37 cellular contexts compared by ENCODE assay signal in genomic region chr1:167997037-167997575, GRCh38.
"Had no signal": no experiment of that assay in that cellular context is flagged by ENCODE, and none has a peak within 500 bp of the region (broad histone marks: within the 10 kb centered on the region; RNA-seq: fewer than 3 reads in every experiment).

No MANE protein-coding gene starts in this region.

- H3K27ac Mint-ChIP-seq: activated CD4-positive, alpha-beta memory T cell treated with anti-CD3 and anti-CD28 coated beads, Interleukin-2, amount 10 ng/mL, durations not matched to agents 7 days and 5 days; activated CD8-positive, alpha-beta memory T cell treated with anti-CD3 and anti-CD28 coated beads, Interleukin-2, amount 10 ng/mL, durations not matched to agents 7 days and 5 days; activated naive CD8-positive, alpha-beta T cell treated with anti-CD3 and anti-CD28 coated beads for 36 hours had no signal

- H3K9me3 Mint-ChIP-seq: activated CD4-positive, alpha-beta memory T cell treated with anti-CD3 and anti-CD28 coated beads, Interleukin-2, amount 10 ng/mL, durations not matched to agents 7 days and 5 days; activated naive CD8-positive, alpha-beta T cell treated with anti-CD3 and anti-CD28 coated beads for 36 hours; IgD-negative memory B cell had no signal

- H3K4me1 Mint-ChIP-seq: activated CD4-positive, alpha-beta memory T cell treated with anti-CD3 and anti-CD28 coated beads, Interleukin-2, amount 10 ng/mL, durations not matched to agents 7 days and 5 days had no signal

- H3K4me3 ChIP-seq: Peyer's patch had no signal

- DNase-seq: activated CD4-positive, alpha-beta memory T cell treated with anti-CD3 and anti-CD28 coated beads, Interleukin-2, amount 10 ng/mL, durations not matched to agents 7 days and 5 days; activated CD4-positive, alpha-beta T cell treated with anti-CD3 and anti-CD28 coated beads for 1 hour; activated CD4-positive, alpha-beta T cell treated with anti-CD3 and anti-CD28 coated beads for 48 hours; activated CD4-positive, CD25-positive, alpha-beta regulatory T cell; activated CD8-positive, alpha-beta memory T cell treated with anti-CD3 and anti-CD28 coated beads for 24 hours; activated CD8-positive, alpha-beta memory T cell treated with anti-CD3 and anti-CD28 coated beads, Interleukin-2, amount 10 ng/mL, durations not matched to agents 7 days and 5 days; activated CD8-positive, alpha-beta memory T cell treated with anti-CD3 and anti-CD28 coated beads, Interleukin-2, amount 50 U/mL, for 48 hours; activated effector memory CD4-positive, alpha-beta T cell treated with Interleukin-2 at 50 U/mL for 16 hours; activated naive CD4-positive, alpha-beta T cell; activated naive CD4-positive, alpha-beta T cell treated with anti-CD3 and anti-CD28 coated beads, Interleukin-2, amount 50 U/mL, for 16 hours; activated naive CD8-positive, alpha-beta T cell treated with anti-CD3 and anti-CD28 coated beads for 36 hours; activated T-cell treated with anti-CD3 and anti-CD28 coated beads, Interleukin-2, amount 50 U/mL, for 48 hours; amniotic stem cell; aorta; brain microvascular endothelial cell; central memory CD4-positive, alpha-beta T cell; KG1; NCI-H1105; NCI-H1417 treated with DMSO at 0.1 percent for 48 hours; NCI-H187; NCI-H2029 treated with DMSO at 0.1 percent for 48 hours; NCI-H2171 treated with DMSO at 0.1 percent for 48 hours; NCI-H2227 treated with DMSO at 0.1 percent for 48 hours; NCI-H446; NCI-H510A treated with DMSO at 0.1 percent for 48 hours; NCI-H526 treated with DMSO at 0.1 percent for 48 hours; NCI-H774; Peyer's patch; RPMI8226; SIG-M5; SW 1271; T-helper 1 cell; T-helper 2 cell; T-helper 9 cell; WERI-Rb-1 had no signal

- H3K27me3 Mint-ChIP-seq: activated CD4-positive, alpha-beta memory T cell treated with anti-CD3 and anti-CD28 coated beads, Interleukin-2, amount 10 ng/mL, durations not matched to agents 7 days and 5 days; activated CD8-positive, alpha-beta memory T cell treated with anti-CD3 and anti-CD28 coated beads, Interleukin-2, amount 10 ng/mL, durations not matched to agents 7 days and 5 days; activated naive CD8-positive, alpha-beta T cell treated with anti-CD3 and anti-CD28 coated beads for 36 hours; IgD-negative memory B cell had no signal

- H3K4me3 Mint-ChIP-seq: activated CD4-positive, alpha-beta memory T cell treated with anti-CD3 and anti-CD28 coated beads, Interleukin-2, amount 10 ng/mL, durations not matched to agents 7 days and 5 days; activated CD8-positive, alpha-beta memory T cell treated with anti-CD3 and anti-CD28 coated beads, Interleukin-2, amount 10 ng/mL, durations not matched to agents 7 days and 5 days; activated naive CD8-positive, alpha-beta T cell treated with anti-CD3 and anti-CD28 coated beads for 36 hours; IgD-negative memory B cell had no signal

- ATAC-seq: activated CD8-positive, alpha-beta memory T cell treated with anti-CD3 and anti-CD28 coated beads, Interleukin-2, amount 10 ng/mL, durations not matched to agents 7 days and 5 days; SK-N-SH treated with all-trans-retinoic acid at 6 μM for 48 hours had no signal
